ENCODE assay signal across 1 cellular context in the genomic region with DNA sequence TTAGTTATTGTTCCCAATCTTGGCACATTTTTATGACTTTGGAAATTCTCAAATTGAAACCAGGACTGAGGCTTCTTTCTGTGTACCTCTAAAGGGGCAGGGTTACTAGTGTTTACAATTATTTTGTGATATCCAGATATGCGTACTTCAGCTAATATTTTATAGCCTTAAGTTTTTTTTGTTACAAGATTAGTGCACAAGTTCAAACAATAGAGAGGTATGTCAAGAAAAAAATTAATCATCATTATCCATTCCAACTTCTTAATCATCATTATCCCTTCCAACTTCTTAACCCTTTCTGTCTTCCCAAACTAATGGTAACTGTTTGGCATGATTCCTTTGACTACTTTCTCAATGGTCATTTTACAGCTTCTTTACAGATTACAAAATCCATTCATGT.
TF ChIP-seq lines count a peak whose summit lies in the region.

No MANE protein-coding gene starts in this region.

TF ChIP-seq in GM12878, 131 proteins besides CTCF, POLR2A, EP300 and RAD21 (continued from another document):
- TF ChIP-seq, protein P1, sequence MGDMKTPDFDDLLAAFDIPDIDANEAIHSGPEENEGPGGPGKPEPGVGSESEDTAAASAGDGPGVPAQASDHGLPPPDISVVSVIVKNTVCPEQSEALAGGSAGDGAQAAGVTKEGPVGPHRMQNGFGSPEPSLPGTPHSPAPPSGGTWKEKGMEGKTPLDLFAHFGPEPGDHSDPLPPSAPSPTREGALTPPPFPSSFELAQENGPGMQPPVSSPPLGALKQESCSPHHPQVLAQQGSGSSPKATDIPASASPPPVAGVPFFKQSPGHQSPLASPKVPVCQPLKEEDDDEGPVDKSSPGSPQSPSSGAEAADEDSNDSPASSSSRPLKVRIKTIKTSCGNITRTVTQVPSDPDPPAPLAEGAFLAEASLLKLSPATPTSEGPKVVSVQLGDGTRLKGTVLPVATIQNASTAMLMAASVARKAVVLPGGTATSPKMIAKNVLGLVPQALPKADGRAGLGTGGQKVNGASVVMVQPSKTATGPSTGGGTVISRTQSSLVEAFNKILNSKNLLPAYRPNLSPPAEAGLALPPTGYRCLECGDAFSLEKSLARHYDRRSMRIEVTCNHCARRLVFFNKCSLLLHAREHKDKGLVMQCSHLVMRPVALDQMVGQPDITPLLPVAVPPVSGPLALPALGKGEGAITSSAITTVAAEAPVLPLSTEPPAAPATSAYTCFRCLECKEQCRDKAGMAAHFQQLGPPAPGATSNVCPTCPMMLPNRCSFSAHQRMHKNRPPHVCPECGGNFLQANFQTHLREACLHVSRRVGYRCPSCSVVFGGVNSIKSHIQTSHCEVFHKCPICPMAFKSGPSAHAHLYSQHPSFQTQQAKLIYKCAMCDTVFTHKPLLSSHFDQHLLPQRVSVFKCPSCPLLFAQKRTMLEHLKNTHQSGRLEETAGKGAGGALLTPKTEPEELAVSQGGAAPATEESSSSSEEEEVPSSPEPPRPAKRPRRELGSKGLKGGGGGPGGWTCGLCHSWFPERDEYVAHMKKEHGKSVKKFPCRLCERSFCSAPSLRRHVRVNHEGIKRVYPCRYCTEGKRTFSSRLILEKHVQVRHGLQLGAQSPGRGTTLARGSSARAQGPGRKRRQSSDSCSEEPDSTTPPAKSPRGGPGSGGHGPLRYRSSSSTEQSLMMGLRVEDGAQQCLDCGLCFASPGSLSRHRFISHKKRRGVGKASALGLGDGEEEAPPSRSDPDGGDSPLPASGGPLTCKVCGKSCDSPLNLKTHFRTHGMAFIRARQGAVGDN (IDR thresholded peaks at IDR 0.05): no peak
